ENCODE assay signal across 19 cellular contexts in genomic region chr14:89757313-89757939, GRCh38.
"Had no signal": no experiment of that assay in that cellular context is flagged by ENCODE, and none has a peak within 500 bp of the region (broad histone marks: within the 10 kb centered on the region; RNA-seq: fewer than 3 reads in every experiment).

No MANE protein-coding gene starts in this region.

- FAIRE-seq: islet of Langerhans, small intestine had no signal

- H3K27ac ChIP-seq: dorsolateral prefrontal cortex, heart left ventricle, sigmoid colon, stomach, thoracic aorta, transverse colon had no signal

- ATAC-seq: heart left ventricle; naive thymus-derived CD8-positive, alpha-beta T cell had no signal

- H3K9me3 ChIP-seq: sigmoid colon, thoracic aorta, transverse colon had no signal

- H3K27me3 ChIP-seq: dorsolateral prefrontal cortex, heart left ventricle, sigmoid colon, stomach, transverse colon had no signal

- DNase-seq: cortex of kidney; dorsolateral prefrontal cortex; effector CD8-positive, alpha-beta T cell; foreskin melanocyte; heart left ventricle; hippocampal formation; kidney glomerular epithelial cell; mesendoderm; naive thymus-derived CD8-positive, alpha-beta T cell; posterior cingulate gyrus; sigmoid colon; small intestine; stimulated activated CD4-positive, alpha-beta T cell treated with anti-CD3 and anti-CD28 coated beads, Interleukin-12 subunit alpha, Interleukin-12 subunit beta, amount 100 ng/mL, for 4 hours; stimulated activated naive CD4-positive, alpha-beta T cell; stomach; substantia nigra; transverse colon had no signal

- H3K4me3 ChIP-seq: dorsolateral prefrontal cortex, heart left ventricle, sigmoid colon, stomach, thoracic aorta, transverse colon had no signal

- H3K4me1 ChIP-seq: heart left ventricle, sigmoid colon, stomach, transverse colon had no signal

- H3K36me3 ChIP-seq: heart left ventricle, sigmoid colon, stomach, thoracic aorta, transverse colon had no signal
